In genomic region chr7:28984631-28985030, GRCh38 we compare ENCODE assay signal across 9 cellular contexts. TPM values are rescaled to one million over a fixed set of nuclear protein-coding genes. Genes with fewer than 3 reads are reported as not detected.
DNase-seq lines count a peak whose midpoint lies in the region; ATAC-seq and TF ChIP-seq lines count a peak whose summit lies in the region.
"Had no signal": no experiment of that assay in that cellular context is flagged by ENCODE, and none has a peak within 500 bp of the region (broad histone marks: within the 10 kb centered on the region; RNA-seq: fewer than 3 reads in every experiment).

No MANE protein-coding gene starts in this region.

- H3K4me1 ChIP-seq in iPS-18a (ENCODE audit: control insufficient read depth, low read depth, low read length) (peaks cover 30% of the 10 kb centered on the region), upper lobe of left lung (peaks cover 26 to 46% (median 33%) of the 10 kb centered on the region in 4 donors)

- no peak for TF ChIP-seq CTCF in upper lobe of left lung (IDR thresholded peaks at IDR 0.05)

- TF ChIP-seq EP300 in upper lobe of left lung (IDR thresholded peaks at IDR 0.05) = no peak

- H3K4me3 ChIP-seq in iPS-18a (ENCODE audit: low read length) (peak overlapping the region; percentile 5), upper lobe of left lung (no peak overlapping the region)

- no peak overlapping the region for H3K9ac ChIP-seq in iPS-18a (ENCODE audit: low read length)

- TF ChIP-seq POLR2A in upper lobe of left lung (IDR thresholded peaks at IDR 0.05) (no peak), erythroblast (IDR thresholded peaks at IDR 0.05; ENCODE audit: low read length) (no peak)

- peak; percentile 7 for DNase-seq in NCI-H345 (lab: John Stamatoyannopoulos, UW)
- no peak for DNase-seq in NCI-H345 treated with DMSO at 0.1 percent for 48 hours (lab: John Stamatoyannopoulos, UW; ENCODE audit: unreplicated experiment)
- peak in 34 of 58 donors; percentile 2 to 77 (median 27) for DNase-seq in anterior cingulate cortex (lab: John Stamatoyannopoulos, UW)
- DNase-seq in upper lobe of left lung = peak; percentile 19 to 72
- DNase-seq in erythroblast (lab: John Stamatoyannopoulos, UW) = no peak
- DNase-seq: CD4-positive, CD25-positive, alpha-beta regulatory T cell had no signal

- no peaks in the 10 kb centered on the region for H3K9me3 ChIP-seq in iPS-18a (ENCODE audit: control insufficient read depth, low read depth, low read length)
- H3K9me3 ChIP-seq in upper lobe of left lung = no peaks in the 10 kb centered on the region

- ATAC-seq in upper lobe of left lung (ENCODE audit: low FRiP score in 2 of 2) (peak; percentile 58 to 74), HG03378 (IDR thresholded peaks at IDR 0.05; ENCODE audit: unreplicated experiment) (no peak), GM19463 (IDR thresholded peaks at IDR 0.05; ENCODE audit: unreplicated experiment) (no peak)

- H3K27ac ChIP-seq in iPS-18a (ENCODE audit: low read length) = no peak overlapping the region
- peak overlapping the region in 3 of 4 donors; percentile 34 to 77 (median 52) for H3K27ac ChIP-seq in upper lobe of left lung

- no peaks in the 10 kb centered on the region for H3K36me3 ChIP-seq in iPS-18a (ENCODE audit: control insufficient read depth, low read depth, low read length)
- no peaks in the 10 kb centered on the region for H3K36me3 ChIP-seq in upper lobe of left lung

- 45 to 52% methylated on average over 3 to 4 of the region's 4 CpGs for WGBS in upper lobe of left lung, 2 donors

- H3K27me3 ChIP-seq in iPS-18a (ENCODE audit: control insufficient read depth, insufficient read depth, low read length) (no peaks in the 10 kb centered on the region), upper lobe of left lung (no peaks in the 10 kb centered on the region)

RNA-seq across cellular contexts. Expression of gene TRIL, which starts 26.5 kb away (rescaled TPM):
- 10 to 100 TPM in 1 of 6 donors, 1 to 10 TPM in 5; 2.8 to 11.0 (median 5.6) TPM for total RNA-seq in upper lobe of left lung
- total RNA-seq: CD4-positive, CD25-positive, alpha-beta regulatory T cell had no signal

Comparison
In these comparisons a context has a peak if more than half of its experiments do, and no peak if none do; other contexts are left out.
1. DNase-seq: peak in NCI-H345 (single experiment), anterior cingulate cortex (34 of 58) and upper lobe of left lung (2 of 2); none in NCI-H345 treated with DMSO at 0.1 percent for 48 hours (single experiment) and erythroblast (0 of 2).
2. ATAC-seq: peak in upper lobe of left lung (2 of 2); none in HG03378 (single experiment) and GM19463 (single experiment).